In genomic region chr14:90986510-90986909, GRCh38 we compare ENCODE assay signal across 21 cellular contexts.
DNase-seq lines count a peak whose midpoint lies in the region; ATAC-seq and TF ChIP-seq lines count a peak whose summit lies in the region.
"Had no signal": no experiment of that assay in that cellular context is flagged by ENCODE, and none has a peak within 500 bp of the region (broad histone marks: within the 10 kb centered on the region; RNA-seq: fewer than 3 reads in every experiment).

No MANE protein-coding gene starts in this region.

- intact Hi-C loops in aorta (cut with DNase I): loop anchor here in 1 of 2 donors (2.0 kb wide), 1 partner anchor 68 kb away; no protein-coding TSS in a partner anchor

- H3K4me3 ChIP-seq in GM12865 (ENCODE audit: low read depth, low read length) (no peak overlapping the region), aorta (ENCODE audit: low read length in 2 of 2) (no peak overlapping the region)
- H3K4me3 ChIP-seq: lower lobe of right lung, pancreas, stomach had no signal

- no peaks in the 10 kb centered on the region for H3K4me1 ChIP-seq in aorta (ENCODE audit: control insufficient read depth in 1 of 2, insufficient read depth in 2 of 2, low read length in 2 of 2)
- H3K4me1 ChIP-seq: lower lobe of right lung, pancreas, stomach had no signal

- ATAC-seq in aorta (ENCODE audit: low FRiP score): no peak
- ATAC-seq: activated naive CD4-positive, alpha-beta T cell treated with anti-CD3 and anti-CD28 coated beads, Interleukin-2, amount 50 U/mL, for 72 hours; naive thymus-derived CD4-positive, alpha-beta T cell; pancreas had no signal

- no peaks in the 10 kb centered on the region for H3K9me3 ChIP-seq in aorta (ENCODE audit: control insufficient read depth, low read length)
- H3K9me3 ChIP-seq: lower lobe of right lung, pancreas, stomach had no signal

- no peaks in the 10 kb centered on the region for H3K36me3 ChIP-seq in aorta (ENCODE audit: control insufficient read depth in 1 of 2, insufficient read depth in 2 of 2, low read length in 1 of 2)
- H3K36me3 ChIP-seq: lower lobe of right lung, pancreas had no signal

- no peaks in the 10 kb centered on the region for H3K27me3 ChIP-seq in aorta (ENCODE audit: control insufficient read depth in 1 of 2, insufficient read depth in 2 of 2, low read length in 1 of 2)
- H3K27me3 ChIP-seq: pancreas, stomach had no signal

- no peak for TF ChIP-seq CTCF in GM12865 (IDR thresholded peaks at IDR 0.05; ENCODE audit: insufficient read depth, low read depth, low read length, missing control alignments)
- TF ChIP-seq CTCF in GM10266 (IDR thresholded peaks at IDR 0.05; ENCODE audit: control insufficient read depth, insufficient read depth, low read depth, missing control alignments): no peak

- H3K27ac ChIP-seq in aorta (ENCODE audit: low read depth in 1 of 2, low read length in 2 of 2): no peak overlapping the region
- H3K27ac ChIP-seq: lower lobe of right lung, pancreas, stomach had no signal

- DNase-seq in GM12865 (ENCODE audit: low read depth) (peak; percentile 20), HT-29 (ENCODE audit: low spot score) (peak; percentile 7), SW480 (ENCODE audit: low spot score) (peak; percentile 35), kidney tubule cell (ENCODE audit: low spot score) (peak; percentile 25), cortex of kidney (lab: John Stamatoyannopoulos, UW) (no peak), aorta (no peak), activated gamma-delta T cell treated with Interleukin-2 at 50 U/mL for 16 hours (no peak), GM10266 (ENCODE audit: extremely low spot score) (no peak)
- DNase-seq: activated T-cell treated with anti-CD3 and anti-CD28 coated beads for 4 hours; CD4-positive, alpha-beta memory T cell; dermis blood vessel endothelial cell; DMS79; erythroblast; lower lobe of right lung; NCI-H1105 treated with DMSO at 0.1 percent for 48 hours; NCI-H2171; pancreas; stimulated activated CD4-positive, alpha-beta T cell treated with anti-CD3 and anti-CD28 coated beads, Interleukin-1b, Interleukin-23, amount 100 ng/mL, for 48 hours; stomach had no signal

- 86 to 93% methylated on average over 1 of the region's 1 CpG for WGBS in aorta, 2 donors

Comparison
In these comparisons a context has a peak if more than half of its experiments do, and no peak if none do; other contexts are left out.
1. DNase-seq: peak in GM12865 (single experiment), HT-29 (single experiment), SW480 (single experiment) and kidney tubule cell (single experiment); none in cortex of kidney (single experiment), aorta (0 of 2), activated gamma-delta T cell treated with Interleukin-2 at 50 U/mL for 16 hours (single experiment) and GM10266 (single experiment).